In the genomic region with DNA sequence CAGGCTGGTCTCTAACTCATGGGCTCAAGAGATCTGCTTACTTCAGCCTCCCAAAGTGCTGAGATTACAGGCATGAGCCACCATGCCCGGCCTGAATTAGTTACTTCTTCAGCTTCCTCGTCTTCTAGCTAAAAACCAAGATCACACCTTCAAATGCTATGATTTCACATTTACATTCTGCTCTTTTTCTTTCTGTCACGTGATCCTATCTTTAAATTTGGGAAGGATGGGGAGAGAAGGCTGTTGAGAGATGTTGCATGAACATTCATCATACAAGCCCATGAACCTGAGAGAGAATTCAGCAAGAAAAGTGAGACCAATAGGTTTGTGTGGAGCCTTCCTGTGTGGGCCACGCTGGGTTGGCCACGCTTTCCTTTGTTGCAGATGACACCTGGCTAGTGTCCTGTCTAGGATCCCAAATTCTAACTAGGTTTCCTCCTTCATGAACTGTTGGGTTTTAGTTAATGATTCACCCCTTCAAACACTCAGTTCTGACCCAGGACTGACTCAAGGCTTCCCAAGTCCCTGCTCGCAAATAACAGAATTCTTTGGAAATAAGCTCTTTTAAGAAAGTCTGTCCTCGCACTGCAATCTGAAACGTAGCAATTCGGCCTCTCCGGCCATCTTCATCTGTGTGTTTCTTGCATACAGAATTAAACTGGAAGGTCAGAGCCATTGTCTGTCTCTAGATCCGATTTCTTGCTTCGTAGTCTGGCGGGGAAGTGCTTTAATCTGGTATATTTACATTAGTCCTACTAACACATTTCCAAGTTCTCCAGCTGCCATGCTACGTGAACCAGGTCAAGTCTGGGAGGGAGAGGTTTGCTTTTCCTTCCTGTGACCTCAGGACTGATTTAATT, we compare ENCODE assay signal across 1 cellular context.
TF ChIP-seq lines count a peak whose summit lies in the region.

No MANE protein-coding gene starts in this region.

TF ChIP-seq in GM23338, 12 proteins besides CTCF, POLR2A, EP300 and RAD21 (continued from another document):
- TF ChIP-seq, protein P1, sequence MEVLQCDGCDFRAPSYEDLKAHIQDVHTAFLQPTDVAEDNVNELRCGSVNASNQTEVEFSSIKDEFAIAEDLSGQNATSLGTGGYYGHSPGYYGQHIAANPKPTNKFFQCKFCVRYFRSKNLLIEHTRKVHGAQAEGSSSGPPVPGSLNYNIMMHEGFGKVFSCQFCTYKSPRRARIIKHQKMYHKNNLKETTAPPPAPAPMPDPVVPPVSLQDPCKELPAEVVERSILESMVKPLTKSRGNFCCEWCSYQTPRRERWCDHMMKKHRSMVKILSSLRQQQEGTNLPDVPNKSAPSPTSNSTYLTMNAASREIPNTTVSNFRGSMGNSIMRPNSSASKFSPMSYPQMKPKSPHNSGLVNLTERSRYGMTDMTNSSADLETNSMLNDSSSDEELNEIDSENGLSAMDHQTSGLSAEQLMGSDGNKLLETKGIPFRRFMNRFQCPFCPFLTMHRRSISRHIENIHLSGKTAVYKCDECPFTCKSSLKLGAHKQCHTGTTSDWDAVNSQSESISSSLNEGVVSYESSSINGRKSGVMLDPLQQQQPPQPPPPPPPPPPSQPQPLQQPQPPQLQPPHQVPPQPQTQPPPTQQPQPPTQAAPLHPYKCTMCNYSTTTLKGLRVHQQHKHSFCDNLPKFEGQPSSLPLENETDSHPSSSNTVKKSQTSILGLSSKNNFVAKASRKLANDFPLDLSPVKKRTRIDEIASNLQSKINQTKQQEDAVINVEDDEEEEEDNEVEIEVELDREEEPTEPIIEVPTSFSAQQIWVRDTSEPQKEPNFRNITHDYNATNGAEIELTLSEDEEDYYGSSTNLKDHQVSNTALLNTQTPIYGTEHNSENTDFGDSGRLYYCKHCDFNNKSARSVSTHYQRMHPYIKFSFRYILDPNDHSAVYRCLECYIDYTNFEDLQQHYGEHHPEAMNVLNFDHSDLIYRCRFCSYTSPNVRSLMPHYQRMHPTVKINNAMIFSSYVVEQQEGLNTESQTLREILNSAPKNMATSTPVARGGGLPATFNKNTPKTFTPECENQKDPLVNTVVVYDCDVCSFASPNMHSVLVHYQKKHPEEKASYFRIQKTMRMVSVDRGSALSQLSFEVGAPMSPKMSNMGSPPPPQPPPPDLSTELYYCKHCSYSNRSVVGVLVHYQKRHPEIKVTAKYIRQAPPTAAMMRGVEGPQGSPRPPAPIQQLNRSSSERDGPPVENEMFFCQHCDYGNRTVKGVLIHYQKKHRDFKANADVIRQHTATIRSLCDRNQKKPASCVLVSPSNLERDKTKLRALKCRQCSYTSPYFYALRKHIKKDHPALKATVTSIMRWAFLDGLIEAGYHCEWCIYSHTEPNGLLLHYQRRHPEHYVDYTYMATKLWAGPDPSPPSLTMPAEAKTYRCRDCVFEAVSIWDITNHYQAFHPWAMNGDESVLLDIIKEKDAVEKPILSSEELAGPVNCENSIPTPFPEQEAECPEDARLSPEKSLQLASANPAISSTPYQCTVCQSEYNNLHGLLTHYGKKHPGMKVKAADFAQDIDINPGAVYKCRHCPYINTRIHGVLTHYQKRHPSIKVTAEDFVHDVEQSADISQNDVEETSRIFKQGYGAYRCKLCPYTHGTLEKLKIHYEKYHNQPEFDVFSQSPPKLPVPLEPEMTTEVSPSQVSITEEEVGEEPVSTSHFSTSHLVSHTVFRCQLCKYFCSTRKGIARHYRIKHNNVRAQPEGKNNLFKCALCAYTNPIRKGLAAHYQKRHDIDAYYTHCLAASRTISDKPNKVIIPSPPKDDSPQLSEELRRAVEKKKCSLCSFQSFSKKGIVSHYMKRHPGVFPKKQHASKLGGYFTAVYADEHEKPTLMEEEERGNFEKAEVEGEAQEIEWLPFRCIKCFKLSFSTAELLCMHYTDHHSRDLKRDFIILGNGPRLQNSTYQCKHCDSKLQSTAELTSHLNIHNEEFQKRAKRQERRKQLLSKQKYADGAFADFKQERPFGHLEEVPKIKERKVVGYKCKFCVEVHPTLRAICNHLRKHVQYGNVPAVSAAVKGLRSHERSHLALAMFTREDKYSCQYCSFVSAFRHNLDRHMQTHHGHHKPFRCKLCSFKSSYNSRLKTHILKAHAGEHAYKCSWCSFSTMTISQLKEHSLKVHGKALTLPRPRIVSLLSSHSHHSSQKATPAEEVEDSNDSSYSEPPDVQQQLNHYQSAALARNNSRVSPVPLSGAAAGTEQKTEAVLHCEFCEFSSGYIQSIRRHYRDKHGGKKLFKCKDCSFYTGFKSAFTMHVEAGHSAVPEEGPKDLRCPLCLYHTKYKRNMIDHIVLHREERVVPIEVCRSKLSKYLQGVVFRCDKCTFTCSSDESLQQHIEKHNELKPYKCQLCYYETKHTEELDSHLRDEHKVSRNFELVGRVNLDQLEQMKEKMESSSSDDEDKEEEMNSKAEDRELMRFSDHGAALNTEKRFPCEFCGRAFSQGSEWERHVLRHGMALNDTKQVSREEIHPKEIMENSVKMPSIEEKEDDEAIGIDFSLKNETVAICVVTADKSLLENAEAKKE (CRISPR knock-in tag; IDR thresholded peaks at IDR 0.05) = no peak
- TF ChIP-seq CREB1 (CRISPR knock-in tag; IDR thresholded peaks at IDR 0.05; ENCODE audit: low read depth) (no peak), ZNF331 (CRISPR knock-in tag; IDR thresholded peaks at IDR 0.05; ENCODE audit: low read depth) (no peak)
- TF ChIP-seq, protein P2, sequence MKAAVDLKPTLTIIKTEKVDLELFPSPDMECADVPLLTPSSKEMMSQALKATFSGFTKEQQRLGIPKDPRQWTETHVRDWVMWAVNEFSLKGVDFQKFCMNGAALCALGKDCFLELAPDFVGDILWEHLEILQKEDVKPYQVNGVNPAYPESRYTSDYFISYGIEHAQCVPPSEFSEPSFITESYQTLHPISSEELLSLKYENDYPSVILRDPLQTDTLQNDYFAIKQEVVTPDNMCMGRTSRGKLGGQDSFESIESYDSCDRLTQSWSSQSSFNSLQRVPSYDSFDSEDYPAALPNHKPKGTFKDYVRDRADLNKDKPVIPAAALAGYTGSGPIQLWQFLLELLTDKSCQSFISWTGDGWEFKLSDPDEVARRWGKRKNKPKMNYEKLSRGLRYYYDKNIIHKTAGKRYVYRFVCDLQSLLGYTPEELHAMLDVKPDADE (IDR thresholded peaks at IDR 0.05) = no peak
TF ChIP-seq in GM23338: peak in this region for 0.
